Comparison of ENCODE assay signal across 13 cellular contexts in genomic region chr11:116793476-116794096, GRCh38. TPM values are rescaled to one million over a fixed set of nuclear protein-coding genes. Genes with fewer than 3 reads are reported as not detected.
A peak's percentile ranks its signal among the peaks of the same experiment; 100 is the strongest.
DNase-seq lines count a peak whose midpoint lies in the region; ATAC-seq and TF ChIP-seq lines count a peak whose summit lies in the region.
"Had no signal": no experiment of that assay in that cellular context is flagged by ENCODE, and none has a peak within 500 bp of the region (broad histone marks: within the 10 kb centered on the region; RNA-seq: fewer than 3 reads in every experiment).

No MANE protein-coding gene starts in this region.

- H3K9me3 Mint-ChIP-seq in GM23338 (no peaks in the 10 kb centered on the region), Calu3 (ENCODE audit: low read depth, unreplicated experiment) (no peaks in the 10 kb centered on the region)
- H3K9me3 Mint-ChIP-seq: activated CD4-positive, alpha-beta memory T cell treated with anti-CD3 and anti-CD28 coated beads for 36 hours; activated naive CD4-positive, alpha-beta T cell treated with anti-CD3 and anti-CD28 coated beads, Interleukin-2, amount 50 U/mL, for 72 hours had no signal

- no peak for DNase-seq in GM23338 (ENCODE audit: low spot score)
- DNase-seq in RWPE2 (ENCODE audit: low spot score): no peak
- peak; percentile 33 for DNase-seq in fibroblast of mammary gland (ENCODE audit: low read depth)
- DNase-seq in stimulated activated CD4-positive, alpha-beta T cell treated with anti-CD3 and anti-CD28 coated beads, Interleukin-15, amount 100 ng/mL, for 24 hours: no peak
- DNase-seq in left ventricle myocardium superior: no peak
- no peak for DNase-seq in Calu3
- DNase-seq: activated CD4-positive, alpha-beta memory T cell treated with anti-CD3 and anti-CD28 coated beads for 36 hours; effector memory CD4-positive, alpha-beta T cell; NCI-H2227 treated with DMSO at 0.1 percent for 48 hours; right cardiac atrium; upper lobe of left lung had no signal

- H2AFZ ChIP-seq in GM23338: 0 out of 2 replicates have a peak overlapping the region, but pooled peaks have one; percentile 52

- H3K9me3 ChIP-seq in RWPE2 (ENCODE audit: severe bottlenecking): no peaks in the 10 kb centered on the region
- H3K9me3 ChIP-seq: SJSA1, upper lobe of left lung had no signal

- H3K27me3 ChIP-seq in GM23338 (ENCODE audit: insufficient read depth) (no peaks in the 10 kb centered on the region), RWPE2 (ENCODE audit: insufficient read depth, poor library complexity, severe bottlenecking) (no peaks in the 10 kb centered on the region)
- H3K27me3 ChIP-seq: SJSA1, upper lobe of left lung had no signal

- H3K27ac ChIP-seq in GM23338 (ENCODE audit: low read depth) (no peak overlapping the region), RWPE2 (ENCODE audit: poor library complexity, severe bottlenecking) (no peak overlapping the region)
- H3K27ac ChIP-seq: SJSA1, upper lobe of left lung had no signal

- ATAC-seq in GM23338 (no peak), RWPE2 (ENCODE audit: low read depth) (peak; percentile 11; the same call in 1 of the 3 replicates), left ventricle myocardium superior (no peak)
- ATAC-seq: activated naive CD4-positive, alpha-beta T cell treated with anti-CD3 and anti-CD28 coated beads, Interleukin-2, amount 50 U/mL, for 72 hours; right cardiac atrium had no signal

- TF ChIP-seq CTCF in GM23338 (conservative IDR thresholded peaks at IDR 0.05; ENCODE audit: low read depth in 2 of 2) (no peak), RWPE2 (IDR thresholded peaks at IDR 0.05; ENCODE audit: poor library complexity, severe bottlenecking) (no peak), fibroblast of mammary gland (conservative IDR thresholded peaks at IDR 0.05; ENCODE audit: control insufficient read depth, insufficient read depth, low read depth, low read length) (no peak), Calu3 (IDR thresholded peaks at IDR 0.05; ENCODE audit: unreplicated experiment) (no peak)

- no TSS peak for BruUV-seq in Calu3 (replicated peaks; lab: Mats Ljungman, UMichigan)

- H3K4me1 ChIP-seq in GM23338 (ENCODE audit: insufficient read depth) (peaks cover 1% of the 10 kb centered on the region), RWPE2 (ENCODE audit: insufficient read depth, poor library complexity, severe bottlenecking) (peaks cover 7% of the 10 kb centered on the region)
- H3K4me1 ChIP-seq: SJSA1 had no signal

- CTCF ChIA-PET in Calu3 (lab: Charles Lee): no interaction called here

- intact Hi-C loops in left ventricle myocardium superior (cut with micrococcal nuclease): no loop called here
- intact Hi-C loops in Calu3 (cut with micrococcal nuclease; ENCODE audit: unreplicated experiment): loop anchor here (5.0 kb wide), 2 partner anchors 44 to 314 kb away; partner anchors contain the start of gene APOA1

- peaks cover 6% of the 10 kb centered on the region; the same call in 1 of the 2 replicates for H3K9me2 ChIP-seq in GM23338 (ENCODE audit: insufficient read depth)

- H3K79me2 ChIP-seq in GM23338 (replicated peaks; ENCODE audit: insufficient read depth): no peaks in the 10 kb centered on the region

- H4K20me1 ChIP-seq in GM23338 (replicated peaks; ENCODE audit: insufficient read depth): no peaks in the 10 kb centered on the region

- H3K4me3 ChIP-seq in GM23338 (no peak overlapping the region), RWPE2 (ENCODE audit: severe bottlenecking) (no peak overlapping the region), fibroblast of mammary gland (ENCODE audit: control insufficient read depth, low read depth, low read length) (no peak overlapping the region)
- H3K4me3 ChIP-seq: SJSA1, upper lobe of left lung had no signal

- no peak overlapping the region for H3K4me2 ChIP-seq in GM23338

- H3K4me3 Mint-ChIP-seq in GM23338: no peak overlapping the region
- no peak overlapping the region for H3K4me3 Mint-ChIP-seq in Calu3 (ENCODE audit: low read depth, unreplicated experiment)
- H3K4me3 Mint-ChIP-seq: activated CD4-positive, alpha-beta memory T cell treated with anti-CD3 and anti-CD28 coated beads for 36 hours had no signal

- H3K27ac Mint-ChIP-seq in GM23338 (no peak overlapping the region), Calu3 (ENCODE audit: unreplicated experiment) (no peak overlapping the region)
- H3K27ac Mint-ChIP-seq: activated CD4-positive, alpha-beta memory T cell treated with anti-CD3 and anti-CD28 coated beads for 36 hours; activated naive CD4-positive, alpha-beta T cell treated with anti-CD3 and anti-CD28 coated beads, Interleukin-2, amount 50 U/mL, for 72 hours had no signal

- no peaks in the 10 kb centered on the region; the same call in 2 of the 3 replicates for H3K36me3 Mint-ChIP-seq in GM23338 (ENCODE audit: low read depth)
- H3K36me3 Mint-ChIP-seq in Calu3 (ENCODE audit: insufficient read depth, unreplicated experiment): peaks cover 1% of the 10 kb centered on the region
- H3K36me3 Mint-ChIP-seq: activated CD4-positive, alpha-beta memory T cell treated with anti-CD3 and anti-CD28 coated beads for 36 hours; activated naive CD4-positive, alpha-beta T cell treated with anti-CD3 and anti-CD28 coated beads, Interleukin-2, amount 50 U/mL, for 72 hours had no signal

- H3K36me3 ChIP-seq in GM23338 (ENCODE audit: insufficient read depth) (no peaks in the 10 kb centered on the region), RWPE2 (ENCODE audit: low read depth) (no peaks in the 10 kb centered on the region)
- H3K36me3 ChIP-seq: SJSA1, upper lobe of left lung had no signal

- H3K27me3 Mint-ChIP-seq in GM23338 (ENCODE audit: insufficient read depth, low read depth, poor library complexity) (peaks cover 9% of the 10 kb centered on the region), Calu3 (ENCODE audit: unreplicated experiment) (no peaks in the 10 kb centered on the region)

- H3F3A ChIP-seq in GM23338 (replicated peaks; ENCODE audit: low read depth): 0 out of 2 replicates have a peak, but pooled peaks cover under 1% of the 10 kb centered on the region

- H3K4me1 Mint-ChIP-seq in GM23338 (peaks cover 15% of the 10 kb centered on the region), Calu3 (ENCODE audit: low read depth, unreplicated experiment) (peaks cover 4% of the 10 kb centered on the region)

TF ChIP-seq in GM23338, 12 proteins besides CTCF, POLR2A, EP300 and RAD21:
- no peak for TF ChIP-seq ZNF114 (CRISPR knock-in tag; IDR thresholded peaks at IDR 0.05)
- no peak for TF ChIP-seq EZH2 (IDR thresholded peaks at IDR 0.05; ENCODE audit: low read depth, unreplicated experiment)

RNA-seq across cellular contexts. Expression of gene APOA5, which starts 1.9 kb away (rescaled TPM):
- 0.16 and 0.35 TPM in 2 replicates for total RNA-seq in GM23338 (2014; rRNA removed; shearing (Covaris generic))
- polyA plus RNA-seq in GM23338 (2016; fragmentation: Nextera tagmentation; extraction: Ambion mirVana): 0.18 TPM in 1 of 2 replicates, not detected in the other
- total RNA-seq in left ventricle myocardium superior (not detected), Calu3 (2022) (not detected in 2 replicates)
- total RNA-seq: activated CD4-positive, alpha-beta memory T cell treated with anti-CD3 and anti-CD28 coated beads for 36 hours; activated naive CD4-positive, alpha-beta T cell treated with anti-CD3 and anti-CD28 coated beads, Interleukin-2, amount 50 U/mL, for 72 hours; right cardiac atrium; SJSA1 had no signal
- polyA plus RNA-seq: right cardiac atrium had no signal

RNA-seq across cellular contexts. Expression of gene ZPR1, which starts 5.8 kb away (rescaled TPM):
- 52.0 and 96.7 TPM in 2 replicates for total RNA-seq in GM23338 (2014; rRNA removed; shearing (Covaris generic))
- polyA plus RNA-seq in GM23338 (2016; fragmentation: Nextera tagmentation; extraction: Ambion mirVana): 46.8 and 55.4 TPM in 2 replicates
- 18.2 TPM for total RNA-seq in left ventricle myocardium superior
- 34.5 and 41.5 TPM in 2 replicates for total RNA-seq in Calu3 (2022)

RNA-seq across cellular contexts. Expression of gene BUD13, which starts 20.8 kb away (rescaled TPM):
- 17.6 and 24.8 TPM in 2 replicates for total RNA-seq in GM23338 (2014; rRNA removed; shearing (Covaris generic))
- 13.4 and 17.0 TPM in 2 replicates for polyA plus RNA-seq in GM23338 (2016; fragmentation: Nextera tagmentation; extraction: Ambion mirVana)
- total RNA-seq in left ventricle myocardium superior (7.2 TPM), Calu3 (2022) (10.4 and 10.9 TPM in 2 replicates)

RNA-seq across cellular contexts. Expression of gene APOA4, which starts 29.5 kb away (rescaled TPM):
- not detected in 2 replicates for total RNA-seq in GM23338 (2014; rRNA removed; shearing (Covaris generic))
- not detected in 2 replicates for polyA plus RNA-seq in GM23338 (2016; fragmentation: Nextera tagmentation; extraction: Ambion mirVana)
- total RNA-seq in left ventricle myocardium superior: not detected
- total RNA-seq in Calu3 (2022): not detected in 2 replicates
- total RNA-seq: activated CD4-positive, alpha-beta memory T cell treated with anti-CD3 and anti-CD28 coated beads for 36 hours; activated naive CD4-positive, alpha-beta T cell treated with anti-CD3 and anti-CD28 coated beads, Interleukin-2, amount 50 U/mL, for 72 hours; right cardiac atrium; SJSA1; upper lobe of left lung had no signal

RNA-seq across cellular contexts. Expression of gene APOC3, which starts 36.1 kb away (rescaled TPM):
- not detected in 2 replicates for total RNA-seq in GM23338 (2014; rRNA removed; shearing (Covaris generic))
- not detected in 2 replicates for polyA plus RNA-seq in GM23338 (2016; fragmentation: Nextera tagmentation; extraction: Ambion mirVana)
- not detected for total RNA-seq in left ventricle myocardium superior
- not detected in 2 replicates for total RNA-seq in Calu3 (2022)
- total RNA-seq: activated CD4-positive, alpha-beta memory T cell treated with anti-CD3 and anti-CD28 coated beads for 36 hours; activated naive CD4-positive, alpha-beta T cell treated with anti-CD3 and anti-CD28 coated beads, Interleukin-2, amount 50 U/mL, for 72 hours; SJSA1 had no signal
- polyA plus RNA-seq: right cardiac atrium had no signal
